8 cellular contexts compared by ENCODE assay signal in genomic region chr11:89333704-89334103, GRCh38.
DNase-seq lines count a peak whose midpoint lies in the region; ATAC-seq, FAIRE-seq and TF ChIP-seq lines count a peak whose summit lies in the region.
"Not testable (repeated sequence)": the region's sequence is repeated elsewhere in the genome, so short reads cannot be mapped to it uniquely, and the experiment has no call there.

No MANE protein-coding gene starts in this region.

- not testable (repeated sequence) for TF ChIP-seq RAD21 in A549 (conservative IDR thresholded peaks at IDR 0.05 in 1 of 2, IDR thresholded peaks at IDR 0.05 in 1 of 2)
- peak; percentile 84 for TF ChIP-seq RAD21 in liver (IDR thresholded peaks at IDR 0.05)

- POLR2A ChIA-PET in A549 (lab: Yijun Ruan, JAX) = not testable (repeated sequence)

- FAIRE-seq in A549 (lab: Jason Lieb, UNC) = peak; percentile 54
- FAIRE-seq in G401.6 (lab: Jason Lieb, UNC) = peak; percentile 77

- TF ChIP-seq EP300 in A549 (IDR thresholded peaks at IDR 0.05) = not testable (repeated sequence)

- H3K27ac ChIP-seq in A549; liver (ENCODE audit: low read depth in 1 of 2, low read length in 2 of 2): not testable (repeated sequence)

- not testable (repeated sequence) for H4K20me1 ChIP-seq in Loucy (ENCODE audit: insufficient read depth, low read length, poor library complexity, severe bottlenecking)

- not testable (repeated sequence) for H3F3A ChIP-seq in Loucy (ENCODE audit: low read depth)

- WGBS in A549 (ENCODE audit: missing lambda C conversion rate) = 0% methylated on average over 1 of the region's 1 CpG
- WGBS in liver = 15% methylated on average over 1 of the region's 1 CpG

- H3K9ac ChIP-seq in Loucy (ENCODE audit: low read depth, low read length, poor library complexity, severe bottlenecking) = not testable (repeated sequence)
- H3K9ac ChIP-seq in liver (ENCODE audit: low read depth in 1 of 2, low read length in 2 of 2) = peak overlapping the region in 1 of 2 donors; percentile 47

- not testable (repeated sequence) for H3K79me2 ChIP-seq in Loucy (ENCODE audit: insufficient read depth, low read length)

- H3K4me2 ChIP-seq in A549; Loucy (ENCODE audit: low read depth, low read length, poor library complexity, severe bottlenecking): not testable (repeated sequence)

- peak in 1 of 2 experiments; percentile 6 for DNase-seq in A549 (ENCODE audit: low read depth in 1 of 2, low spot score in 1 of 2)
- peak; percentile 20 for DNase-seq in RKO (ENCODE audit: low spot score)
- DNase-seq in cardiac fibroblast (ENCODE audit: low read depth in 2 of 2) = peak; percentile 59 to 74
- peak; percentile 12 to 48 for DNase-seq in foreskin fibroblast
- peak; percentile 26 for DNase-seq in putamen (ENCODE audit: low spot score)

- not testable (repeated sequence) for TF ChIP-seq POLR2A in A549 (IDR thresholded peaks at IDR 0.05; ENCODE audit: low read length)

- peak overlapping the region; percentile 51; the same call in 1 of the 2 replicates for H2AFZ ChIP-seq in Loucy (ENCODE audit: low read length)

- ATAC-seq in A549 = not testable (repeated sequence)

- H3K9me3 ChIP-seq in A549; Loucy (ENCODE audit: insufficient read depth, low read depth, low read length); liver (ENCODE audit: control insufficient read depth in 4 of 4, low read length in 3 of 4): not testable (repeated sequence)

- H3K36me3 ChIP-seq in Loucy (ENCODE audit: insufficient read depth, low read length); liver (ENCODE audit: control insufficient read depth in 4 of 4, insufficient read depth in 3 of 4, low read depth in 1 of 4, low read length in 3 of 4): not testable (repeated sequence)

- not testable (repeated sequence) for H3K4me3 ChIP-seq in A549; Loucy (ENCODE audit: low read length, poor library complexity, severe bottlenecking); cardiac fibroblast (replicated peaks in 1 of 2; ENCODE audit: low read depth in 2 of 2, low read length in 2 of 2); foreskin fibroblast (ENCODE audit: low read depth in 1 of 2, low read length in 2 of 2); liver (ENCODE audit: low read depth in 1 of 3, low read length in 3 of 3)

- H3K9me2 ChIP-seq in Loucy (replicated peaks; ENCODE audit: low read depth, low read length) = not testable (repeated sequence)

- TF ChIP-seq CTCF in A549 (IDR thresholded peaks at IDR 0.05) = not testable (repeated sequence)
- TF ChIP-seq CTCF in Loucy (conservative IDR thresholded peaks at IDR 0.05; ENCODE audit: low read length) (peak; percentile 54), cardiac fibroblast (IDR thresholded peaks at IDR 0.05; ENCODE audit: low read depth, low read length) (peak; percentile 43), foreskin fibroblast (IDR thresholded peaks at IDR 0.05; ENCODE audit: low read depth, low read length) (peak; percentile 29), liver (IDR thresholded peaks at IDR 0.05; ENCODE audit: low read depth, low read length, missing input control) (peak; percentile 53)

- H3K4me1 ChIP-seq in A549; Loucy (ENCODE audit: insufficient read depth, low read length, poor library complexity, severe bottlenecking); liver (ENCODE audit: control insufficient read depth in 4 of 4, insufficient read depth in 4 of 4, low read length in 3 of 4): not testable (repeated sequence)

- CTCF ChIA-PET in A549 (lab: Yijun Ruan, JAX) = not testable (repeated sequence)

- not testable (repeated sequence) for H3K27me3 ChIP-seq in Loucy (ENCODE audit: insufficient read depth, low read length, poor library complexity, severe bottlenecking); liver (ENCODE audit: control insufficient read depth in 4 of 4, insufficient read depth in 4 of 4, low read length in 3 of 4)
